Comparison of ENCODE assay signal across 15 cellular contexts in the genomic region with DNA sequence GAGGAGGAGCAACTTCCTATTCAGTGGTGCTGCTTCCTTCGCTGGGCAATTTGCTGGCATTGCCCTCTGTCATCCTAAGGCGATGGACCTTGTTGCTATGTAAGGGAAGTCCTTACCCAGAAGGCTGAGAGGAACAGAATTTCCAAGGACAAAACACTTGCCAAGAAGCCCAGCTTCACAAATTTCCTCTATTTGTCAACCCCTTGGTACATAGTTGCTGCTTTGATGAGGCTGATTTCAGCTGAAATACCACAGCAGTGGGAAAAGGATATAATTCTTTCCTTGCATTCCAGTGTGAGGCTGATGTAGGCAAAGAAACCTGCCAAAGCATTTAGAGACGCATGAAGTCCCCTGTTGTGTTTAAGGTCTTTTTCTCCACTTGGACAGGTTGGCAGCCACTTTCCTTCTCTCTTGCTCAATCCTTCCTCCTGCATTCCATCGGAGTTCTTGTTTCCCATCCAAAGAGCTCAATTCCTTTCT. TPM values are rescaled to one million over a fixed set of nuclear protein-coding genes. Genes with fewer than 3 reads are reported as not detected.
DNase-seq lines count a peak whose midpoint lies in the region; ATAC-seq and TF ChIP-seq lines count a peak whose summit lies in the region.
"Had no signal": no experiment of that assay in that cellular context is flagged by ENCODE, and none has a peak within 500 bp of the region (broad histone marks: within the 10 kb centered on the region; RNA-seq: fewer than 3 reads in every experiment).

No MANE protein-coding gene starts in this region.

- H3K4me3 ChIP-seq in spleen: peak overlapping the region in 1 of 8 donors; percentile 10
- H3K4me3 ChIP-seq: skin epidermis had no signal

- no peak overlapping the region for H3K27ac Mint-ChIP-seq in stimulated activated memory B cell treated with anti-CD40 and anti-IgM and Interleukin-4, amounts not matched to agents 10 μg/mL and 1 μg/mL and 100 μg/mL, for 72 hours
- H3K27ac Mint-ChIP-seq: B cell had no signal

- H3K36me3 Mint-ChIP-seq in stimulated activated memory B cell treated with anti-CD40 and anti-IgM and Interleukin-4, amounts not matched to agents 10 μg/mL and 1 μg/mL and 100 μg/mL, for 72 hours: peaks cover 23% of the 10 kb centered on the region

- TF ChIP-seq CTCF in spleen (IDR thresholded peaks at IDR 0.05 in 8 of 11, conservative IDR thresholded peaks at IDR 0.05 in 3 of 11): no peak

- H3K9me3 ChIP-seq in spleen: no peaks in the 10 kb centered on the region

- H3K36me3 ChIP-seq in spleen: peaks cover 0 to 7% (median 0%) of the 10 kb centered on the region in 6 donors

- ATAC-seq in HG03280 (IDR thresholded peaks at IDR 0.05; ENCODE audit: unreplicated experiment): no peak
- no peak for ATAC-seq in stimulated activated memory B cell treated with anti-CD40 and anti-IgM and Interleukin-4, amounts not matched to agents 10 μg/mL and 1 μg/mL and 100 μg/mL, for 72 hours

- DNase-seq in GM03348 (ENCODE audit: low spot score): peak; percentile 68
- peak; percentile 19 for DNase-seq in dermis blood vessel endothelial cell
- DNase-seq in kidney tubule cell (ENCODE audit: low spot score): peak; percentile 35
- no peak for DNase-seq in spleen
- DNase-seq in islet precursor cell: no peak
- DNase-seq in NCI-H524 treated with DMSO at 0.1 percent for 48 hours (lab: John Stamatoyannopoulos, UW): no peak
- DNase-seq: activated CD4-positive, alpha-beta T cell treated with anti-CD3 and anti-CD28 coated beads, Interleukin-2, amount 50 U/mL, for 1 hour; activated gamma-delta T cell treated with Interleukin-2 at 50 U/mL for 16 hours; NCI-H187 treated with DMSO at 0.1 percent for 48 hours; T-helper 1 cell had no signal

- no peaks in the 10 kb centered on the region for H3K9me3 Mint-ChIP-seq in stimulated activated memory B cell treated with anti-CD40 and anti-IgM and Interleukin-4, amounts not matched to agents 10 μg/mL and 1 μg/mL and 100 μg/mL, for 72 hours

- no peak for TF ChIP-seq POLR2A in spleen (IDR thresholded peaks at IDR 0.05)

- peaks cover 10% of the 10 kb centered on the region for H3K4me1 Mint-ChIP-seq in stimulated activated memory B cell treated with anti-CD40 and anti-IgM and Interleukin-4, amounts not matched to agents 10 μg/mL and 1 μg/mL and 100 μg/mL, for 72 hours

- 43 to 62% (median 53%) methylated on average over 4 of the region's 4 CpGs for WGBS in spleen, 5 donors

- peak overlapping the region in 6 of 8 donors; percentile 48 to 74 (median 60) for H3K27ac ChIP-seq in spleen
- H3K27ac ChIP-seq: KMS-11 had no signal

- peaks cover 4 to 26% (median 12%) of the 10 kb centered on the region in 6 donors for H3K4me1 ChIP-seq in spleen

- H3K27me3 ChIP-seq in spleen (replicated peaks in 1 of 7): no peaks in the 10 kb centered on the region

- no peak overlapping the region for H3K4me3 Mint-ChIP-seq in stimulated activated memory B cell treated with anti-CD40 and anti-IgM and Interleukin-4, amounts not matched to agents 10 μg/mL and 1 μg/mL and 100 μg/mL, for 72 hours
- H3K4me3 Mint-ChIP-seq: B cell had no signal

- intact Hi-C loops in spleen (cut with DNase I; ENCODE audit: low total_unique reads): no loop called here

- H3K27me3 Mint-ChIP-seq in stimulated activated memory B cell treated with anti-CD40 and anti-IgM and Interleukin-4, amounts not matched to agents 10 μg/mL and 1 μg/mL and 100 μg/mL, for 72 hours: no peaks in the 10 kb centered on the region
- H3K27me3 Mint-ChIP-seq: B cell had no signal

RNA-seq across cellular contexts. Expression of a gene that starts 16.4 kb away (rescaled TPM):
- total RNA-seq in dermis blood vessel endothelial cell: 9.9 and 13.7 TPM in 2 replicates
- 100 to 1,000 TPM in 2 of 7 donors, 10 to 100 TPM in 5; 55.8 to 124 (median 74.9) TPM for total RNA-seq in spleen
- 10 to 100 TPM; 18.7 to 41.1 (median 33.8) TPM for polyA plus RNA-seq in spleen

Comparison
In these comparisons a context has a peak if more than half of its experiments do, and no peak if none do; other contexts are left out.
1. DNase-seq: peak in GM03348 (single experiment), dermis blood vessel endothelial cell (single experiment) and kidney tubule cell (single experiment); none in spleen (single experiment), islet precursor cell (single experiment) and NCI-H524 treated with DMSO at 0.1 percent for 48 hours (single experiment).